In genomic region chr1:185262151-185262550, GRCh38 we compare ENCODE assay signal across 40 cellular contexts.
"Had no signal": no experiment of that assay in that cellular context is flagged by ENCODE, and none has a peak within 500 bp of the region (broad histone marks: within the 10 kb centered on the region; RNA-seq: fewer than 3 reads in every experiment).

No MANE protein-coding gene starts in this region.

- H3K4me3 Mint-ChIP-seq: activated naive CD4-positive, alpha-beta T cell treated with anti-CD3 and anti-CD28 coated beads for 36 hours; activated naive CD4-positive, alpha-beta T cell treated with anti-CD3 and anti-CD28 coated beads, Interleukin-2, amount 10 ng/mL, durations not matched to agents 7 days and 5 days; activated naive CD4-positive, alpha-beta T cell treated with anti-CD3 and anti-CD28 coated beads, Interleukin-2, amount 50 U/mL, for 24 hours; activated naive CD8-positive, alpha-beta T cell; activated naive CD8-positive, alpha-beta T cell treated with anti-CD3 and anti-CD28 coated beads for 36 hours; activated naive CD8-positive, alpha-beta T cell treated with anti-CD3 and anti-CD28 coated beads, Interleukin-2, amount 10 ng/mL, durations not matched to agents 7 days and 5 days; activated naive CD8-positive, alpha-beta T cell treated with anti-CD3 and anti-CD28 coated beads, Interleukin-2, amount 50 U/mL, for 24 hours; activated T-cell treated with anti-CD3 and anti-CD28 coated beads, Interleukin-2, amount 50 U/mL, for 24 hours; activated T-cell treated with anti-CD3 and anti-CD28 coated beads, Interleukin-2, amount 50 U/mL, for 4 hours; activated T-cell treated with anti-CD3 and anti-CD28 coated beads, Interleukin-2, amount 50 U/mL, for 72 hours; activated T-helper 1 cell treated with anti-CD3 and anti-CD28 coated beads, Interleukin-12 subunit alpha, Interleukin-12 subunit beta, Interleukin-2, Interleukin-4 antibody, amounts not matched to agents 30 ng/mL and 10 ng/mL and 1 ng/mL, durations not matched to agents 14 hours and 24 hours and 36 hours; activated T-helper 17 cell treated with anti-CD3 and anti-CD28 coated beads, Interleukin-2, amount 50 U/mL, for 72 hours; brain; central memory CD8-positive, alpha-beta T cell had no signal

- H3K9me3 Mint-ChIP-seq: activated naive CD4-positive, alpha-beta T cell treated with anti-CD3 and anti-CD28 coated beads, Interleukin-2, amount 10 ng/mL, durations not matched to agents 7 days and 5 days; activated T-helper 1 cell treated with anti-CD3 and anti-CD28 coated beads, Interleukin-12 subunit alpha, Interleukin-12 subunit beta, Interleukin-2, Interleukin-4 antibody, amounts not matched to agents 30 ng/mL and 10 ng/mL and 1 ng/mL, durations not matched to agents 14 hours and 24 hours and 36 hours; activated T-helper 2 cell treated with anti-CD3 and anti-CD28 coated beads, Interferon-gamma antibody, Interleukin-2, Interleukin-4, amounts not matched to agents 10 μg/mL and 5 μg/mL and 100 μg/mL, durations not matched to agents 14 hours and 24 hours and 36 hours; central memory CD8-positive, alpha-beta T cell had no signal

- H3K27me3 Mint-ChIP-seq: activated naive CD4-positive, alpha-beta T cell treated with anti-CD3 and anti-CD28 coated beads, Interleukin-2, amount 10 ng/mL, durations not matched to agents 7 days and 5 days; activated naive CD4-positive, alpha-beta T cell treated with anti-CD3 and anti-CD28 coated beads, Interleukin-2, amount 50 U/mL, for 24 hours; activated naive CD8-positive, alpha-beta T cell; activated naive CD8-positive, alpha-beta T cell treated with anti-CD3 and anti-CD28 coated beads for 36 hours; activated naive CD8-positive, alpha-beta T cell treated with anti-CD3 and anti-CD28 coated beads, Interleukin-2, amount 10 ng/mL, durations not matched to agents 7 days and 5 days; activated naive CD8-positive, alpha-beta T cell treated with anti-CD3 and anti-CD28 coated beads, Interleukin-2, amount 50 U/mL, for 24 hours; activated T-cell treated with anti-CD3 and anti-CD28 coated beads, Interleukin-2, amount 50 U/mL, for 24 hours; activated T-helper 17 cell treated with anti-CD3 and anti-CD28 coated beads, Interleukin-2, amount 50 U/mL, for 72 hours; brain; central memory CD8-positive, alpha-beta T cell had no signal

- H3K27ac ChIP-seq: adrenal gland, ascending aorta, body of pancreas, brain microvascular endothelial cell, breast epithelium, cardiac muscle cell had no signal

- H3K9me3 ChIP-seq: adrenal gland, ascending aorta, body of pancreas, breast epithelium had no signal

- H3K27me3 ChIP-seq: adrenal gland, ascending aorta, body of pancreas, brain microvascular endothelial cell, breast epithelium, cardiac muscle cell had no signal

- FAIRE-seq: astrocyte, bronchial epithelial cell had no signal

- H3K27ac Mint-ChIP-seq: activated naive CD4-positive, alpha-beta T cell treated with anti-CD3 and anti-CD28 coated beads for 36 hours; activated naive CD4-positive, alpha-beta T cell treated with anti-CD3 and anti-CD28 coated beads, Interleukin-2, amount 10 ng/mL, durations not matched to agents 7 days and 5 days; activated naive CD4-positive, alpha-beta T cell treated with anti-CD3 and anti-CD28 coated beads, Interleukin-2, amount 50 U/mL, for 24 hours; activated naive CD4-positive, alpha-beta T cell treated with anti-CD3 and anti-CD28 coated beads, Interleukin-2, amount 50 U/mL, for 72 hours; activated naive CD8-positive, alpha-beta T cell; activated naive CD8-positive, alpha-beta T cell treated with anti-CD3 and anti-CD28 coated beads for 36 hours; activated naive CD8-positive, alpha-beta T cell treated with anti-CD3 and anti-CD28 coated beads, Interleukin-2, amount 10 ng/mL, durations not matched to agents 7 days and 5 days; activated naive CD8-positive, alpha-beta T cell treated with anti-CD3 and anti-CD28 coated beads, Interleukin-2, amount 50 U/mL, for 24 hours; activated T-cell treated with anti-CD3 and anti-CD28 coated beads, Interleukin-2, amount 50 U/mL, for 24 hours; activated T-cell treated with anti-CD3 and anti-CD28 coated beads, Interleukin-2, amount 50 U/mL, for 72 hours; activated T-helper 1 cell treated with anti-CD3 and anti-CD28 coated beads, Interleukin-12 subunit alpha, Interleukin-12 subunit beta, Interleukin-2, Interleukin-4 antibody, amounts not matched to agents 30 ng/mL and 10 ng/mL and 1 ng/mL, durations not matched to agents 14 hours and 24 hours and 36 hours; activated T-helper 17 cell treated with anti-CD3 and anti-CD28 coated beads, Interleukin-2, amount 50 U/mL, for 72 hours; activated T-helper 2 cell treated with anti-CD3 and anti-CD28 coated beads, Interferon-gamma antibody, Interleukin-2, Interleukin-4, amounts not matched to agents 10 μg/mL and 5 μg/mL and 100 μg/mL, durations not matched to agents 14 hours and 24 hours and 36 hours; brain had no signal

- DNase-seq: activated effector memory CD4-positive, alpha-beta T cell treated with anti-CD3 and anti-CD28 coated beads, Interleukin-2, amount 50 U/mL, for 16 hours; activated effector memory CD4-positive, alpha-beta T cell treated with Interleukin-2 at 50 U/mL for 16 hours; activated gamma-delta T cell; activated gamma-delta T cell treated with Interleukin-2 at 50 U/mL for 16 hours; activated naive CD4-positive, alpha-beta T cell; activated naive CD4-positive, alpha-beta T cell treated with anti-CD3 and anti-CD28 coated beads for 36 hours; activated naive CD4-positive, alpha-beta T cell treated with anti-CD3 and anti-CD28 coated beads, Interleukin-2, amount 10 ng/mL, durations not matched to agents 7 days and 5 days; activated naive CD4-positive, alpha-beta T cell treated with anti-CD3 and anti-CD28 coated beads, Interleukin-2, amount 50 U/mL, for 16 hours; activated naive CD4-positive, alpha-beta T cell treated with Interleukin-2 at 50 U/mL for 16 hours; activated naive CD8-positive, alpha-beta T cell treated with anti-CD3 and anti-CD28 coated beads for 36 hours; activated naive CD8-positive, alpha-beta T cell treated with anti-CD3 and anti-CD28 coated beads, Interleukin-2, amount 10 ng/mL, durations not matched to agents 7 days and 5 days; activated naive CD8-positive, alpha-beta T cell treated with anti-CD3 and anti-CD28 coated beads, Interleukin-2, amount 50 U/mL, for 24 hours; activated T-cell treated with anti-CD3 and anti-CD28 coated beads, Interleukin-2, amount 50 U/mL, for 1 hour; activated T-cell treated with anti-CD3 and anti-CD28 coated beads, Interleukin-2, amount 50 U/mL, for 24 hours; activated T-cell treated with anti-CD3 and anti-CD28 coated beads, Interleukin-2, amount 50 U/mL, for 4 hours; activated T-cell treated with anti-CD3 and anti-CD28 coated beads, Interleukin-2, amount 50 U/mL, for 48 hours; activated T-cell treated with anti-CD3 and anti-CD28 coated beads, Interleukin-2, amount 50 U/mL, for 72 hours; adrenal gland; amniotic stem cell; amygdala; anterior cingulate cortex; aorta; body of pancreas; brain microvascular endothelial cell; caudate nucleus; central memory CD4-positive, alpha-beta T cell; cerebellar nuclear complex had no signal

- H3K4me3 ChIP-seq: adrenal gland, ascending aorta, body of pancreas, breast epithelium, cardiac muscle cell had no signal

- H3K4me1 Mint-ChIP-seq: activated naive CD8-positive, alpha-beta T cell treated with anti-CD3 and anti-CD28 coated beads, Interleukin-2, amount 10 ng/mL, durations not matched to agents 7 days and 5 days had no signal

- H3K36me3 ChIP-seq: adrenal gland, ascending aorta, brain microvascular endothelial cell, breast epithelium, cardiac muscle cell had no signal

- H3K4me1 ChIP-seq: adrenal gland, ascending aorta, breast epithelium had no signal

- ATAC-seq: activated naive CD4-positive, alpha-beta T cell treated with anti-CD3 and anti-CD28 coated beads, Interleukin-2, amount 50 U/mL, for 72 hours; activated naive CD8-positive, alpha-beta T cell treated with anti-CD3 and anti-CD28 coated beads, Interleukin-2, amount 50 U/mL, for 24 hours; activated T-cell treated with anti-CD3 and anti-CD28 coated beads, Interleukin-2, amount 50 U/mL, for 4 hours; activated T-cell treated with anti-CD3 and anti-CD28 coated beads, Interleukin-2, amount 50 U/mL, for 72 hours; activated T-helper 17 cell treated with anti-CD3 and anti-CD28 coated beads, Interleukin-2, amount 50 U/mL, for 72 hours; body of pancreas had no signal
